ENCODE assay signal across 1 cellular context in genomic region chr6:42175860-42176259, GRCh38.
TF ChIP-seq lines count a peak whose summit lies in the region.

No MANE protein-coding gene starts in this region.

TF ChIP-seq in WTC11, 78 proteins besides CTCF, POLR2A, EP300 and RAD21:
- TF ChIP-seq ZNF281 (CRISPR knock-in tag; IDR thresholded peaks at IDR 0.05) (no peak), ZNF317 (CRISPR knock-in tag; IDR thresholded peaks at IDR 0.05; ENCODE audit: borderline replicate concordance, low read depth) (0 out of 2 replicates have a peak, but pooled peaks have one; percentile 22), OVOL2 (CRISPR knock-in tag; IDR thresholded peaks at IDR 0.05; ENCODE audit: borderline replicate concordance) (no peak)
TF ChIP-seq in WTC11: peak in this region for 1.
